ENCODE assay signal across 35 cellular contexts in genomic region chr6:125083684-125083990, GRCh38.
"Had no signal": no experiment of that assay in that cellular context is flagged by ENCODE, and none has a peak within 500 bp of the region (broad histone marks: within the 10 kb centered on the region; RNA-seq: fewer than 3 reads in every experiment).

No MANE protein-coding gene starts in this region.

- H3K4me3 ChIP-seq: MG63 had no signal

- DNase-seq: Karpas-422, Kasumi-1, MG63, MM.1S, MV-4-11, NCI-H1048, NCI-H1092, NCI-H1092 treated with DMSO at 0.1 percent for 48 hours, NCI-H1105, NCI-H1105 treated with DMSO at 0.1 percent for 48 hours, NCI-H1417, NCI-H1417 treated with DMSO at 0.1 percent for 48 hours, NCI-H1436, NCI-H1436 treated with DMSO at 0.1 percent for 48 hours, NCI-H146, NCI-H1694, NCI-H1694 treated with DMSO at 0.1 percent for 48 hours, NCI-H187, NCI-H187 treated with DMSO at 0.1 percent for 48 hours, NCI-H1930, NCI-H2029, NCI-H2029 treated with DMSO at 0.1 percent for 48 hours, NCI-H2081, NCI-H2081 treated with DMSO at 0.1 percent for 48 hours, NCI-H2107, NCI-H2171, NCI-H2171 treated with DMSO at 0.1 percent for 48 hours, NCI-H2227 treated with DMSO at 0.1 percent for 48 hours, NCI-H226, NCI-H345, NCI-H446, NCI-H446 treated with DMSO at 0.1 percent for 48 hours, NCI-H510A, NCI-H510A treated with DMSO at 0.1 percent for 48 hours, NCI-H524 had no signal

- H3K27me3 ChIP-seq: MG63 had no signal

- H3K36me3 ChIP-seq: MG63 had no signal

- H3K9me3 ChIP-seq: MG63 had no signal
